30 cellular contexts compared by ENCODE assay signal in the genomic region with DNA sequence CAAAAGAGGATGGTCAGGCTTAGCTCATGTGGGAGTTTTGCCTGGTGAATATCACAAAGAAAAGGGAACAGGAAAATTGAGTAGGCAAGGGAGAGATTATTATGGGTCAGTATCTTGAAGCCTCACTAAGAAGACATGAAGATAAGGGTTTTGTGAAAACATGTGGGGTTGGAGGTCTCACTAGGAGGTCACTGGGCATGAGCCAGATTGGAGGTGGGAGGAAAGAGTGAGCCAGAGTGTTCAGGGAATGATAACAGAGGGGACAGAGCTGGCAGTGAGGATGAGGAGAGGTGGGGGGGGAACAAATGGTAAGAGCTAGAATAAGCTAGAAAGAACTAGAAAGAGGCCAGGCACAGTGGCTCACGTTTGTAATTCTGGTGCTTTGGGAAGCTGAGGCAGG.
"Had no signal": no experiment of that assay in that cellular context is flagged by ENCODE, and none has a peak within 500 bp of the region (broad histone marks: within the 10 kb centered on the region; RNA-seq: fewer than 3 reads in every experiment).

No MANE protein-coding gene starts in this region.

- H3K36me3 ChIP-seq: adrenal gland, brain microvascular endothelial cell, breast epithelium had no signal

- DNase-seq: activated B cell treated with CpG ODN at 0.5 μM for 24 hours; activated CD4-positive, alpha-beta memory T cell treated with anti-CD3 and anti-CD28 coated beads for 36 hours; activated CD4-positive, alpha-beta T cell treated with anti-CD3 and anti-CD28 coated beads for 4 hours; activated CD4-positive, alpha-beta T cell treated with anti-CD3 and anti-CD28 coated beads, Interleukin-2, amount 10 ng/mL, durations not matched to agents 24 days and 14 days; activated CD4-positive, alpha-beta T cell treated with anti-CD3 and anti-CD28 coated beads, Interleukin-2, amount 50 U/mL, for 1 hour; activated CD4-positive, alpha-beta T cell treated with anti-CD3 and anti-CD28 coated beads, Interleukin-2, amount 50 U/mL, for 4 hours; activated CD4-positive, CD25-positive, alpha-beta regulatory T cell treated with anti-CD3 and anti-CD28 coated beads, Interleukin-2, amount 50 U/mL, for 72 hours; activated CD8-positive, alpha-beta memory T cell treated with anti-CD3 and anti-CD28 coated beads, Interleukin-2, amount 50 U/mL, for 4 hours; activated CD8-positive, alpha-beta T cell treated with anti-CD3 and anti-CD28 coated beads for 36 hours; activated effector memory CD4-positive, alpha-beta T cell treated with anti-CD3 and anti-CD28 coated beads, Interleukin-2, amount 50 U/mL, for 16 hours; activated gamma-delta T cell treated with Interleukin-2 at 50 U/mL for 16 hours; activated naive CD4-positive, alpha-beta T cell; activated naive CD4-positive, alpha-beta T cell treated with anti-CD3 and anti-CD28 coated beads for 36 hours; activated naive CD4-positive, alpha-beta T cell treated with anti-CD3 and anti-CD28 coated beads, Interleukin-2, amount 50 U/mL, for 16 hours; activated naive CD8-positive, alpha-beta T cell treated with anti-CD3 and anti-CD28 coated beads for 36 hours; activated T-cell treated with anti-CD3 and anti-CD28 coated beads for 4 hours; activated T-cell treated with anti-CD3 and anti-CD28 coated beads, Interleukin-2, amount 50 U/mL, for 1 hour; activated T-cell treated with anti-CD3 and anti-CD28 coated beads, Interleukin-2, amount 50 U/mL, for 4 hours; activated T-cell treated with anti-CD3 and anti-CD28 coated beads, Interleukin-2, amount 50 U/mL, for 72 hours; amniotic stem cell; aorta; body of pancreas; brain microvascular endothelial cell; central memory CD4-positive, alpha-beta T cell; T-helper 1 cell; T-helper 2 cell; T-helper 9 cell had no signal

- H3K27me3 ChIP-seq: adrenal gland, body of pancreas, brain microvascular endothelial cell, breast epithelium had no signal

- H3K9me3 ChIP-seq: adrenal gland, body of pancreas had no signal

- H3K4me3 ChIP-seq: adrenal gland, body of pancreas, breast epithelium had no signal

- H3K4me1 ChIP-seq: adrenal gland, body of pancreas, breast epithelium had no signal

- H3K27ac ChIP-seq: adrenal gland, body of pancreas, brain microvascular endothelial cell, breast epithelium, VCaP had no signal
